ENCODE assay signal across 25 cellular contexts in genomic region chr12:8559676-8560075, GRCh38. TPM values are rescaled to one million over a fixed set of nuclear protein-coding genes. Genes with fewer than 3 reads are reported as not detected.
"Had no signal": no experiment of that assay in that cellular context is flagged by ENCODE, and none has a peak within 500 bp of the region (broad histone marks: within the 10 kb centered on the region; RNA-seq: fewer than 3 reads in every experiment).

No MANE protein-coding gene starts in this region.

- H3K9ac ChIP-seq: neural progenitor cell, parathyroid adenoma had no signal

- H3K4me1 ChIP-seq: lower lobe of right lung, neural progenitor cell, parathyroid adenoma, psoas muscle, right lobe of liver, suprapubic skin, tibial artery, upper lobe of left lung had no signal

- ATAC-seq: left colon; left lung; lower lobe of right lung; naive thymus-derived CD8-positive, alpha-beta T cell; psoas muscle; right lobe of liver; stimulated activated effector memory CD8-positive, alpha-beta T cell treated with anti-CD3 and anti-CD28 coated beads, Interleukin-12 subunit alpha, Interleukin-12 subunit beta, amount 100 ng/mL, for 72 hours had no signal

- H3K27ac ChIP-seq: left lung, lower lobe of right lung, neural progenitor cell, neutrophil, parathyroid adenoma, psoas muscle, right lobe of liver, skin epidermis, spleen, suprapubic skin, thoracic aorta, tibial artery, upper lobe of left lung had no signal

- H3K36me3 ChIP-seq: left lung, lower lobe of right lung, neural progenitor cell, right lobe of liver, spleen, suprapubic skin, thoracic aorta, tibial artery, upper lobe of left lung had no signal

- H3K4me2 ChIP-seq: neural progenitor cell had no signal

- DNase-seq: head of caudate nucleus; hippocampal formation; kidney; left colon; left lung; lower lobe of right lung; mammary epithelial cell; mesenchymal stem cell; naive thymus-derived CD8-positive, alpha-beta T cell; occipital lobe; psoas muscle; right lobe of liver; spleen; stimulated activated CD4-positive, alpha-beta T cell treated with anti-CD3 and anti-CD28 coated beads, Interleukin-4, amount 100 ng/mL, for 24 hours; stimulated activated naive CD4-positive, alpha-beta T cell; tibial artery; upper lobe of left lung had no signal

- H2AFZ ChIP-seq: neural progenitor cell, parathyroid adenoma had no signal

- H3K4me3 ChIP-seq: left lung, lower lobe of right lung, neural progenitor cell, psoas muscle, right lobe of liver, skin epidermis, spleen, suprapubic skin, thoracic aorta, tibial artery, upper lobe of left lung had no signal

- FAIRE-seq: kidney had no signal

- H3K79me2 ChIP-seq: parathyroid adenoma had no signal

- H3K27me3 ChIP-seq: left lung, neural progenitor cell, neutrophil, right lobe of liver, spleen, suprapubic skin, tibial artery, upper lobe of left lung had no signal

- H3K9me3 ChIP-seq: neutrophil, psoas muscle, right lobe of liver, suprapubic skin had no signal

RNA-seq across cellular contexts. Expression of gene CLEC4E, which starts 19.0 kb away (rescaled TPM):
- polyA plus RNA-seq: mammary epithelial cell had no signal

RNA-seq across cellular contexts. Expression of gene CLEC4D, which starts 46.4 kb away (rescaled TPM):
- polyA plus RNA-seq: mammary epithelial cell; naive thymus-derived CD8-positive, alpha-beta T cell had no signal

RNA-seq across cellular contexts. Expression of gene AICDA, which starts 53.0 kb away (rescaled TPM):
- polyA plus RNA-seq: liver; mammary epithelial cell; naive thymus-derived CD8-positive, alpha-beta T cell had no signal
